In the genomic region with DNA sequence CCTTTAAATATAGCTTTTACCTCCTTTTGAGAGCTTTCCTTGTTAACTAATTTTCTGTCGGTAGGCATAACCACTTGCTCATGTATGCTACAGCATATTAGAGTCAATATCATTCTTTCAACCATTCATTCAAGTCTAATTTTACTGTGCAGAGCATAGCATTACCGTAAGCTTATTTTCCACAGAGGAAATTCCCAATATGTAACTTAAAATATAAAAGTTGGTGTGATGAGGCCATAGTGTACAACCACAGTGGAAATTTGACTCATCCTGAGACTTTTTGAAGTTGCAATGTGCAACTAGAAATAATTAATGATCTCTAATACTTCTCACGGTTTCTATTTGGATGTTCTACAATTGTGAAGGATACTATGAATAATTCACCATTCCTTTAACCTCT, we compare ENCODE assay signal across 19 cellular contexts.
DNase-seq lines count a peak whose midpoint lies in the region; ATAC-seq and TF ChIP-seq lines count a peak whose summit lies in the region.
"Had no signal": no experiment of that assay in that cellular context is flagged by ENCODE, and none has a peak within 500 bp of the region (broad histone marks: within the 10 kb centered on the region; RNA-seq: fewer than 3 reads in every experiment).

No MANE protein-coding gene starts in this region.

- no peak overlapping the region for H3K27ac ChIP-seq in OCI-LY3 (ENCODE audit: low read length)
- H3K27ac ChIP-seq: foreskin keratinocyte, right lobe of liver had no signal

- H3K9ac ChIP-seq in OCI-LY3 (ENCODE audit: low read length): no peak overlapping the region

- H3K4me3 Mint-ChIP-seq in activated T-cell treated with anti-CD3 and anti-CD28 coated beads, Interleukin-2, amount 50 U/mL, for 72 hours: peak overlapping the region; percentile 44 to 62
- no peak overlapping the region for H3K4me3 Mint-ChIP-seq in stimulated activated naive B cell treated with anti-CD40 and anti-IgM and Interleukin-4, amounts not matched to agents 10 μg/mL and 1 μg/mL and 100 μg/mL, for 72 hours
- H3K4me3 Mint-ChIP-seq: HFFc6 had no signal

- peaks cover 78% of the 10 kb centered on the region for H3K4me1 Mint-ChIP-seq in activated T-cell treated with anti-CD3 and anti-CD28 coated beads, Interleukin-2, amount 50 U/mL, for 72 hours (ENCODE audit: low read depth)
- peaks cover 34 to 54% of the 10 kb centered on the region in 2 donors for H3K4me1 Mint-ChIP-seq in stimulated activated naive B cell treated with anti-CD40 and anti-IgM and Interleukin-4, amounts not matched to agents 10 μg/mL and 1 μg/mL and 100 μg/mL, for 72 hours

- no peak for DNase-seq in activated T-cell treated with anti-CD3 and anti-CD28 coated beads, Interleukin-2, amount 50 U/mL, for 72 hours
- DNase-seq in activated T-cell treated with anti-CD3 and anti-CD28 coated beads, Interleukin-2, amount 50 U/mL, for 1 hour: no peak
- DNase-seq in stimulated activated naive B cell treated with anti-CD40 and anti-IgM and Interleukin-4, amounts not matched to agents 10 μg/mL and 1 μg/mL and 100 μg/mL, for 72 hours: no peak
- no peak for DNase-seq in mucosa of descending colon
- no peak for DNase-seq in NOMO-1 (lab: John Stamatoyannopoulos, UW; ENCODE audit: unreplicated experiment in 2 of 2)
- no peak for DNase-seq in stimulated activated CD4-positive, alpha-beta T cell treated with anti-CD3 and anti-CD28 coated beads, Interleukin-2, amount 100 ng/mL, for 48 hours
- DNase-seq: activated CD4-positive, CD25-positive, alpha-beta regulatory T cell; COR-L47; cortex of kidney; foreskin keratinocyte; HFFc6; NCI-H1436; NCI-H2227 treated with DMSO at 0.1 percent for 48 hours; right lobe of liver; SHP77 treated with DMSO at 0.1 percent for 48 hours had no signal

- H3K36me3 Mint-ChIP-seq in activated T-cell treated with anti-CD3 and anti-CD28 coated beads, Interleukin-2, amount 50 U/mL, for 72 hours (ENCODE audit: insufficient read depth in 2 of 2): no peaks in the 10 kb centered on the region
- no peaks in the 10 kb centered on the region for H3K36me3 Mint-ChIP-seq in stimulated activated naive B cell treated with anti-CD40 and anti-IgM and Interleukin-4, amounts not matched to agents 10 μg/mL and 1 μg/mL and 100 μg/mL, for 72 hours

- no peaks in the 10 kb centered on the region for H3K27me3 ChIP-seq in OCI-LY3 (ENCODE audit: low read depth, low read length)
- H3K27me3 ChIP-seq: foreskin keratinocyte, right lobe of liver had no signal

- TF ChIP-seq CTCF in OCI-LY3 (IDR thresholded peaks at IDR 0.05; ENCODE audit: low read depth, low read length) (no peak), mucosa of descending colon (IDR thresholded peaks at IDR 0.05) (no peak)

- H3K36me3 ChIP-seq in OCI-LY3 (replicated peaks; ENCODE audit: low read depth, low read length): no peaks in the 10 kb centered on the region
- H3K36me3 ChIP-seq in mucosa of descending colon (ENCODE audit: low read depth): no peaks in the 10 kb centered on the region
- H3K36me3 ChIP-seq: right lobe of liver had no signal

- peak overlapping the region; percentile 99 for H3K27ac Mint-ChIP-seq in activated T-cell treated with anti-CD3 and anti-CD28 coated beads, Interleukin-2, amount 50 U/mL, for 72 hours
- peak overlapping the region; percentile 77 for H3K27ac Mint-ChIP-seq in stimulated activated naive B cell treated with anti-CD40 and anti-IgM and Interleukin-4, amounts not matched to agents 10 μg/mL and 1 μg/mL and 100 μg/mL, for 72 hours
- H3K27ac Mint-ChIP-seq: HFFc6 had no signal

- no peak overlapping the region for H2AFZ ChIP-seq in OCI-LY3 (ENCODE audit: low read depth, low read length)

- H3K27me3 Mint-ChIP-seq in activated T-cell treated with anti-CD3 and anti-CD28 coated beads, Interleukin-2, amount 50 U/mL, for 72 hours (ENCODE audit: low read depth): no peaks in the 10 kb centered on the region
- no peaks in the 10 kb centered on the region for H3K27me3 Mint-ChIP-seq in stimulated activated naive B cell treated with anti-CD40 and anti-IgM and Interleukin-4, amounts not matched to agents 10 μg/mL and 1 μg/mL and 100 μg/mL, for 72 hours

- H3K4me1 ChIP-seq in OCI-LY3 (ENCODE audit: low read length): peaks cover 49% of the 10 kb centered on the region
- peaks cover 33% of the 10 kb centered on the region for H3K4me1 ChIP-seq in mucosa of descending colon (ENCODE audit: low read depth)
- H3K4me1 ChIP-seq: foreskin keratinocyte had no signal

- no peaks in the 10 kb centered on the region for H4K20me1 ChIP-seq in OCI-LY3 (ENCODE audit: insufficient read depth, low read length)

- H3K9me3 ChIP-seq in OCI-LY3 (ENCODE audit: insufficient read depth, low read length) (no peaks in the 10 kb centered on the region), mucosa of descending colon (no peaks in the 10 kb centered on the region)
- H3K9me3 ChIP-seq: right lobe of liver had no signal

- H3K4me2 ChIP-seq in OCI-LY3 (ENCODE audit: low read length): peak overlapping the region; percentile 45

- ATAC-seq in activated T-cell treated with anti-CD3 and anti-CD28 coated beads, Interleukin-2, amount 50 U/mL, for 72 hours (replicated peaks in 1 of 2): no peak
- ATAC-seq in GM21447 (IDR thresholded peaks at IDR 0.05; ENCODE audit: unreplicated experiment) (peak; percentile 30), mucosa of descending colon (no peak)
- peak; percentile 75 to 77 for ATAC-seq in stimulated activated naive B cell treated with anti-CD40 and anti-IgM and Interleukin-4, amounts not matched to agents 10 μg/mL and 1 μg/mL and 100 μg/mL, for 72 hours (replicated peaks)
- ATAC-seq: foreskin keratinocyte, left lobe of liver, right lobe of liver had no signal

- intact Hi-C loops in mucosa of descending colon (cut with DNase I, micrococcal nuclease): no loop called here

- H3K4me3 ChIP-seq in OCI-LY3 (ENCODE audit: low read length) (no peak overlapping the region), mucosa of descending colon (no peak overlapping the region)
- H3K4me3 ChIP-seq: right lobe of liver had no signal

- H3K79me2 ChIP-seq in OCI-LY3 (ENCODE audit: low read length): no peaks in the 10 kb centered on the region

- peaks cover 0 to 3% of the 10 kb centered on the region in 2 donors for H3K9me3 Mint-ChIP-seq in activated T-cell treated with anti-CD3 and anti-CD28 coated beads, Interleukin-2, amount 50 U/mL, for 72 hours
- H3K9me3 Mint-ChIP-seq in stimulated activated naive B cell treated with anti-CD40 and anti-IgM and Interleukin-4, amounts not matched to agents 10 μg/mL and 1 μg/mL and 100 μg/mL, for 72 hours: no peaks in the 10 kb centered on the region
- H3K9me3 Mint-ChIP-seq: HFFc6; T-helper 1 cell treated with Interleukin-12 subunit alpha and Interleukin-12 subunit beta and Interleukin-4 antibody, amounts not matched to agents 30 μg/mL and 1 μg/mL, for 36 hours had no signal

Comparison
In these comparisons a context has a peak if more than half of its experiments do, and no peak if none do; other contexts are left out.
1. ATAC-seq: peak in GM21447 (single experiment) and stimulated activated naive B cell treated with anti-CD40 and anti-IgM and Interleukin-4, amounts not matched to agents 10 μg/mL and 1 μg/mL and 100 μg/mL, for 72 hours (2 of 2); none in activated T-cell treated with anti-CD3 and anti-CD28 coated beads, Interleukin-2, amount 50 U/mL, for 72 hours (0 of 2) and mucosa of descending colon (single experiment).
2. H3K4me3 Mint-ChIP-seq: peak in activated T-cell treated with anti-CD3 and anti-CD28 coated beads, Interleukin-2, amount 50 U/mL, for 72 hours (2 of 2); none in stimulated activated naive B cell treated with anti-CD40 and anti-IgM and Interleukin-4, amounts not matched to agents 10 μg/mL and 1 μg/mL and 100 μg/mL, for 72 hours (0 of 2).